ENCODE assay signal across 8 cellular contexts in the genomic region with DNA sequence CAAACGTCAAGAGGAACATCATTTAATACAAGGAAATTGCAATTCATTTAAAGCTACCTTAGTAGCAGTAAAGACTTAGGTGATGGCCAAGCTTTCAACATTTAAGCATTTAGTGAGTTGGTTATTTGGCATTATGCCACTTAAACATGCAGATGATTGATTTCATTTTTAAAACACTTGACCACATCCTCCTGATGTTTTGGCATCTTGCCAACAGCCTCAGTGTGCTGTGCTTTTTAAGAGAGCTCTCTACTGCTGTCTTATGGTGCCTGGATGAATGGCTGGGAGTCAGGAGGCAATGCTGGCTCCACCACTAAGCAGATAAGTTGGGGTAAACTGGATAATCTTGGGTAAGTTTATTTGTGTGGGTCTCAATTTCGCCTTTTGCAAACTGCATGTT.
A peak's percentile ranks its signal among the peaks of the same experiment; 100 is the strongest.
DNase-seq lines count a peak whose midpoint lies in the region; ATAC-seq and TF ChIP-seq lines count a peak whose summit lies in the region.
"Had no signal": no experiment of that assay in that cellular context is flagged by ENCODE, and none has a peak within 500 bp of the region (broad histone marks: within the 10 kb centered on the region; RNA-seq: fewer than 3 reads in every experiment).

No MANE protein-coding gene starts in this region.

- no peak overlapping the region for H3K27ac ChIP-seq in esophagus squamous epithelium

- intact Hi-C loops in esophagus squamous epithelium (cut with DNase I): no loop called here

- no peaks in the 10 kb centered on the region for H3K9me3 ChIP-seq in esophagus squamous epithelium
- H3K9me3 ChIP-seq: heart right ventricle had no signal

- DNase-seq in NCI-H510A treated with DMSO at 0.1 percent for 48 hours (lab: John Stamatoyannopoulos, UW): peak; percentile 88
- peak; percentile 70 for DNase-seq in activated CD8-positive, alpha-beta memory T cell treated with anti-CD3 and anti-CD28 coated beads for 24 hours
- DNase-seq in esophagus squamous epithelium (lab: John Stamatoyannopoulos, UW): peak; percentile 4
- DNase-seq in stimulated activated CD4-positive, alpha-beta T cell treated with anti-CD3 and anti-CD28 coated beads, Interleukin-15, amount 100 ng/mL, for 48 hours (ENCODE audit: low read depth in 2 of 2): peak; percentile 57 to 60
- DNase-seq in HuH-7 (ENCODE audit: low spot score): no peak

- no peak for TF ChIP-seq POLR2A in esophagus squamous epithelium (IDR thresholded peaks at IDR 0.05)

- H3K4me3 ChIP-seq in esophagus squamous epithelium: no peak overlapping the region
- H3K4me3 ChIP-seq: heart right ventricle had no signal

- H3K36me3 ChIP-seq in esophagus squamous epithelium: no peaks in the 10 kb centered on the region
- H3K36me3 ChIP-seq: heart right ventricle had no signal

- WGBS in esophagus squamous epithelium, 2 donors: 51 to 52% methylated on average over 2 of the region's 2 CpGs

- peak; percentile 83 for ATAC-seq in GM18870 (IDR thresholded peaks at IDR 0.05; ENCODE audit: unreplicated experiment)
- peak; percentile 65 for ATAC-seq in HG03066 (IDR thresholded peaks at IDR 0.05; ENCODE audit: low read depth, unreplicated experiment)

- peak in 1 of 6 experiments; percentile 10 for TF ChIP-seq CTCF in esophagus squamous epithelium (IDR thresholded peaks at IDR 0.05)

- no peaks in the 10 kb centered on the region for H3K27me3 ChIP-seq in esophagus squamous epithelium
- H3K27me3 ChIP-seq: heart right ventricle had no signal

- H3K4me1 ChIP-seq in esophagus squamous epithelium: peaks cover 0 to 38% (median 0%) of the 10 kb centered on the region in 3 donors
